ENCODE assay signal across 16 cellular contexts in the genomic region with DNA sequence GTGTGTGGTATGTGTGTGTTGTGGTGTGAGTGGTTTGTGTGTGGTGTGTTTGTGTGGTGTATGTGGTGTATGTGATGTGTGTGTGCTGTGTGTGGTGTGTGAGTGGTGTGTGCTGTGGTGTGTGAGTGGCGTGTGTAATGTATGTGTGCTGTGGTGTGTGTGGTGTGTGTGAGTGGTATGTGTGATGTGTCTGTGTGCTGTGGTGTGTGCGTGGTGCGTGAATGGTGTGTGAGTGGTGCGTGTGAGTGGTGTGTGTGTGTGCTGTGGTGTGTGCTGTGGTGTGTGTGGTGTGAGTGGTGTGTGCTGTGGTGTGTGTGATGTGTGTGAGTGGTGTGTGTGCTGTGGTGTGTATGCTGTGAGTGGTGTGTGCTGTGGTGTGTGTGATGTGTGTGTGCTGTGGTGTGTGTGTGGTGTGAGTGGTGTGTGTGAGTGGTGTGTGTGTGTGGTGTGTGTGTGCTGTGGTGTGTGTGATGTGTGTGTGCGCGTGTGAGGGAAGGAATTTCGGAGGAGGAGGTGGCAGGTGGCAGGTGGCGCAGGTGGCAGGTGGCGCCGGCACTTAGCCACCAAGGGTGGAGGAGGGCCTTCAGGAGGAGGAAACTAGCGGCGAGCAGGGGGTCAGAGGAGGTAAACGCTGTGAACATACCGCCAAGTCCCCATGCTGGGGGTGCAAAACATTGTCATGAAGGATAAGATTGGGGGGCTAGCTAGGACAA.
DNase-seq lines count a peak whose midpoint lies in the region; ATAC-seq, FAIRE-seq and TF ChIP-seq lines count a peak whose summit lies in the region.
"Had no signal": no experiment of that assay in that cellular context is flagged by ENCODE, and none has a peak within 500 bp of the region (broad histone marks: within the 10 kb centered on the region; RNA-seq: fewer than 3 reads in every experiment).

No MANE protein-coding gene starts in this region.

- no peak for ATAC-seq in GM12878
- ATAC-seq in HG03457 (IDR thresholded peaks at IDR 0.05; ENCODE audit: unreplicated experiment), result no peak
- no peak for ATAC-seq in psoas muscle
- ATAC-seq: gastroesophageal sphincter, Right ventricle myocardium inferior had no signal

- H3K79me2 ChIP-seq in GM12878 (ENCODE audit: control insufficient read depth, insufficient read depth, low read length), result no peaks in the 10 kb centered on the region

- SMC1A ChIA-PET in GM12878 (lab: Charles Lee; ENCODE audit: uncharacterized antibody, unreplicated experiment), result no interaction called here

- H3K9ac ChIP-seq in GM12878 (ENCODE audit: control insufficient read depth, insufficient read depth, low read length), result no peak overlapping the region

- H3K4me3 ChIP-seq in A673 (ENCODE audit: low read depth, low read length, poor library complexity, severe bottlenecking), result peak overlapping the region; percentile 47
- H3K4me3 ChIP-seq in H7 (ENCODE audit: insufficient read depth, low read depth, low read length), result no peak overlapping the region
- H3K4me3 ChIP-seq in GM12878, result no peak overlapping the region
- H3K4me3 ChIP-seq in psoas muscle, result no peak overlapping the region

- intact Hi-C loops in A673 (cut with micrococcal nuclease; ENCODE audit: unreplicated experiment), result no loop called here
- intact Hi-C loops in GM12878 (cut with micrococcal nuclease; ENCODE audit: unreplicated experiment), result no loop called here
- intact Hi-C loops in psoas muscle (cut with DNase I), result loop anchor here in 1 of 2 donors (10.0 kb wide), 1 partner anchor 60 kb away; no protein-coding TSS in a partner anchor

- peak overlapping the region; percentile 92; the same call in 1 of the 2 replicates for H3K4me2 ChIP-seq in GM12878 (ENCODE audit: control insufficient read depth, insufficient read depth)

- H3K4me1 ChIP-seq in A673 (ENCODE audit: insufficient read depth, low read length, poor library complexity, severe bottlenecking), result peaks cover 5% of the 10 kb centered on the region
- H3K4me1 ChIP-seq in GM12878 (ENCODE audit: control insufficient read depth, insufficient read depth, low read length), result peaks cover 11% of the 10 kb centered on the region
- no peaks in the 10 kb centered on the region for H3K4me1 ChIP-seq in psoas muscle

- CTCF ChIA-PET in A673 (lab: Charles Lee) (no interaction called here), GM12878 (lab: Yijun Ruan, JAX) (interaction anchor here (1.0 to 1.4 kb wide), 2 partner anchors 8 to 36 kb away, joined by 3 to 4 read pairs; no protein-coding TSS in a partner anchor)

- no peak for TF ChIP-seq RAD21 in GM12878 (IDR thresholded peaks at IDR 0.05; ENCODE audit: insufficient read depth, low read depth, low read length)

- H4K20me1 ChIP-seq in GM12878 (ENCODE audit: control insufficient read depth, insufficient read depth), result no peaks in the 10 kb centered on the region

- no peak for TF ChIP-seq EP300 in GM12878 (IDR thresholded peaks at IDR 0.05; ENCODE audit: borderline replicate concordance in 1 of 2, control insufficient read depth in 1 of 2, low read depth in 2 of 2, low read length in 2 of 2)

- TF ChIP-seq CTCF in A673 (conservative IDR thresholded peaks at IDR 0.05; ENCODE audit: low read depth, low read length) (no peak), GM12878 (IDR thresholded peaks at IDR 0.05 in 2 of 3, conservative IDR thresholded peaks at IDR 0.05 in 1 of 3; ENCODE audit: control insufficient read depth in 2 of 3, extremely low read depth in 1 of 3, insufficient read depth in 1 of 3, low read depth in 3 of 3, low read length in 3 of 3) (no peak), psoas muscle (IDR thresholded peaks at IDR 0.05) (no peak)

- POLR2A ChIA-PET in A673 (lab: Charles Lee; ENCODE audit: low non-redundant PET) (no interaction called here), GM12878 (lab: Charles Lee) (no interaction called here)

- RAD21 ChIA-PET in GM12878 (lab: Charles Lee; ENCODE audit: unreplicated experiment), result no interaction called here

- no peak overlapping the region; the same call in 1 of the 2 replicates for H2AFZ ChIP-seq in GM12878 (ENCODE audit: control insufficient read depth, low read depth, low read length)

- no peaks in the 10 kb centered on the region for H3K9me3 ChIP-seq in A673 (ENCODE audit: low read depth, low read length, poor library complexity, severe bottlenecking)
- no peaks in the 10 kb centered on the region; the same call in 2 of the 3 replicates for H3K9me3 ChIP-seq in GM12878 (replicated peaks; ENCODE audit: control insufficient read depth, insufficient read depth, low read length)
- no peaks in the 10 kb centered on the region for H3K9me3 ChIP-seq in psoas muscle
- H3K9me3 ChIP-seq: gastroesophageal sphincter had no signal

- FAIRE-seq in GM12878 (lab: Jason Lieb, UNC), result peak; percentile 91
- FAIRE-seq: TTC549 had no signal

- H3K36me3 ChIP-seq in A673 (ENCODE audit: insufficient read depth, low read length, poor library complexity, severe bottlenecking) (no peaks in the 10 kb centered on the region), H7 (replicated peaks; ENCODE audit: control insufficient read depth, insufficient read depth, low read length) (no peaks in the 10 kb centered on the region), GM12878 (ENCODE audit: control insufficient read depth in 2 of 2, insufficient read depth in 2 of 2, low read length in 1 of 2) (no peaks in the 10 kb centered on the region), psoas muscle (ENCODE audit: insufficient read depth in 1 of 2, low read depth in 1 of 2) (no peaks in the 10 kb centered on the region)
- H3K36me3 ChIP-seq: brain microvascular endothelial cell, gastroesophageal sphincter had no signal

- H3K27ac ChIP-seq in A673 (ENCODE audit: low read depth, low read length, poor library complexity, severe bottlenecking) (no peak overlapping the region), GM12878 (ENCODE audit: control insufficient read depth, insufficient read depth) (no peak overlapping the region), psoas muscle (no peak overlapping the region)
- H3K27ac ChIP-seq: brain microvascular endothelial cell, gastroesophageal sphincter had no signal

- 88% methylated on average over 13 of the region's 14 CpGs for WGBS in GM12878 (ENCODE audit: insufficient coverage, insufficient replicate concordance, low lambda C conversion rate, missing lambda C conversion rate)
- 76 to 91% (median 80%) methylated on average over 14 of the region's 14 CpGs for WGBS in psoas muscle, 3 donors

- in situ Hi-C loops in GM12878 (cut with MboI), result no loop called here

- peaks cover 20% of the 10 kb centered on the region for H3K27me3 ChIP-seq in A673 (replicated peaks; ENCODE audit: insufficient read depth, low read depth, low read length, poor library complexity)
- peaks cover 11% of the 10 kb centered on the region; the same call in 1 of the 2 replicates for H3K27me3 ChIP-seq in H7 (ENCODE audit: control insufficient read depth, insufficient read depth, low read length)
- peaks cover 0 to 4% of the 10 kb centered on the region in 2 experiments; a peak in 1 of 4 replicates for H3K27me3 ChIP-seq in GM12878 (replicated peaks in 1 of 2; ENCODE audit: control insufficient read depth in 2 of 2, insufficient read depth in 2 of 2, low read length in 1 of 2)
- H3K27me3 ChIP-seq in psoas muscle (ENCODE audit: insufficient read depth in 3 of 3, low read length in 2 of 3), result peaks cover 0 to 12% (median 12%) of the 10 kb centered on the region in 3 donors
- H3K27me3 ChIP-seq: brain microvascular endothelial cell had no signal

- no peak for TF ChIP-seq POLR2A in GM12878 (IDR thresholded peaks at IDR 0.05; ENCODE audit: low read depth, low read length)

- DNase-seq in A673 (ENCODE audit: low spot score) (no peak), H7 (peak; percentile 60), NCI-H2171 (lab: John Stamatoyannopoulos, UW) (peak; percentile 51), GM12878 (ENCODE audit: low read depth, low spot score) (no peak), NCI-H1694 (lab: John Stamatoyannopoulos, UW) (no peak), psoas muscle (no peak)
- DNase-seq in activated CD4-positive, alpha-beta T cell treated with anti-CD3 and anti-CD28 coated beads, Interleukin-2, amount 50 U/mL, for 1 hour, result no peak
- DNase-seq: activated naive CD4-positive, alpha-beta T cell treated with Interleukin-2 at 50 U/mL for 16 hours; brain microvascular endothelial cell; EL; endodermal cell; stimulated activated CD4-positive, alpha-beta T cell treated with anti-CD3 and anti-CD28 coated beads, Interleukin-1b, Interleukin-23, amount 100 ng/mL, for 48 hours had no signal

- no TSS peak for BruUV-seq in A673 (replicated peaks; lab: Mats Ljungman, UMichigan)
- no TSS peak for BruUV-seq in GM12878 (replicated peaks; lab: Mats Ljungman, UMichigan)

TF ChIP-seq in GM12878, 131 proteins besides CTCF, POLR2A, EP300 and RAD21:
- TF ChIP-seq TCF12 (IDR thresholded peaks at IDR 0.05; ENCODE audit: low read depth, low read length) (no peak; the same call in 1 of the 2 replicates), SREBF2 (IDR thresholded peaks at IDR 0.05; ENCODE audit: low read length) (no peak), MLLT1 (IDR thresholded peaks at IDR 0.05) (peak; percentile 44; the same call in 1 of the 2 replicates), RELA (IDR thresholded peaks at IDR 0.05; ENCODE audit: borderline replicate concordance, partially characterized antibody) (no peak), SP1 (IDR thresholded peaks at IDR 0.05; ENCODE audit: low read depth, low read length) (no peak), IKZF1 (conservative IDR thresholded peaks at IDR 0.05) (no peak), HDGF (IDR thresholded peaks at IDR 0.05) (peak; percentile 85), NBN (IDR thresholded peaks at IDR 0.05) (peak; percentile 62), NR2C1 (IDR thresholded peaks at IDR 0.05) (no peak)

Comparison
In these comparisons a context has a peak if more than half of its experiments do, and no peak if none do; other contexts are left out.
1. DNase-seq: peak in H7 (single experiment) and NCI-H2171 (single experiment); none in A673 (single experiment), GM12878 (single experiment), NCI-H1694 (single experiment), activated CD4-positive, alpha-beta T cell treated with anti-CD3 and anti-CD28 coated beads, Interleukin-2, amount 50 U/mL, for 1 hour (single experiment) and psoas muscle (0 of 2).